ENCODE assay signal across 24 cellular contexts in the genomic region with DNA sequence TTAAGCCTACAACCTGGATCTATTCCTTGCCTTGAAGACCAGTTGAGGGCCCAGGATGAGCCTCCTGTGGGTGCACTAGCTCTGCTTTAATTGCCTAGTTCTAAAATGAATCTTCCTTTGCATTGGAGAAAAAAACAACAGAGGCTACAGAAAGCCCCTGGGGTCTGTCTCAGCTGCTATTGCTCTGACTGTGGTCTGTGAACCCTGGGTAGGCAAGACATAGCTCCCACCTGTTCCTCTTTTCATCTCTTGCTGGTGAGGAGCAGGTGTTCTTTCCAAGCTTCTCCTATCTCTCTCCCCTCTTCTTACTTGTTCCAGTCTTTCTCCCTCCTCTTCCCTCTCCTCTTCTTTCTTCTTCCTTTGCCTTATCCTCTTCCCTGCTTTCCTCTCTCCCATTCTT. TPM values are rescaled to one million over a fixed set of nuclear protein-coding genes. Genes with fewer than 3 reads are reported as not detected.
"Had no signal": no experiment of that assay in that cellular context is flagged by ENCODE, and none has a peak within 500 bp of the region (broad histone marks: within the 10 kb centered on the region; RNA-seq: fewer than 3 reads in every experiment).

No MANE protein-coding gene starts in this region.

- H3K4me3 ChIP-seq: coronary artery, heart left ventricle, mucosa of descending colon, neural progenitor cell, ovary, right atrium auricular region, sigmoid colon, suprapubic skin, tibial artery, upper lobe of left lung, uterus had no signal

- H3K9ac ChIP-seq: neural progenitor cell had no signal

- H3K4me2 ChIP-seq: neural progenitor cell had no signal

- FAIRE-seq: islet of Langerhans, small intestine had no signal

- H3K4me1 ChIP-seq: heart left ventricle, sigmoid colon, suprapubic skin, tibial artery, upper lobe of left lung, uterus had no signal

- ATAC-seq: left lobe of liver; mucosa of descending colon; natural killer cell treated with Interleukin-12 subunit alpha and Interleukin-12 subunit beta and Interleukin-15 and Interleukin-18, amount 100 ng/mL, for 72 hours had no signal

- DNase-seq: effector CD8-positive, alpha-beta T cell; foreskin melanocyte; kidney glomerular epithelial cell; mucosa of descending colon; ovary; sigmoid colon; stimulated activated CD4-positive, alpha-beta T cell treated with anti-CD3 and anti-CD28 coated beads, Interleukin-12 subunit alpha, Interleukin-12 subunit beta, amount 100 ng/mL, for 4 hours; stimulated activated naive CD4-positive, alpha-beta T cell; tibial artery; upper lobe of left lung; uterus had no signal

- H2AFZ ChIP-seq: neural progenitor cell had no signal

- H3K27ac ChIP-seq: coronary artery, heart left ventricle, neural progenitor cell, ovary, right atrium auricular region, sigmoid colon, suprapubic skin, tibial artery, upper lobe of left lung, uterus had no signal

- H3K36me3 ChIP-seq: heart left ventricle, neural progenitor cell, ovary, right atrium auricular region, sigmoid colon, suprapubic skin, tibial artery, upper lobe of left lung, uterus had no signal

- H3K9me3 ChIP-seq: heart left ventricle, mucosa of descending colon, ovary, right atrium auricular region, sigmoid colon, suprapubic skin, tibial artery, upper lobe of left lung, uterus had no signal

- H3K27me3 ChIP-seq: heart left ventricle, neural progenitor cell, ovary, right atrium auricular region, sigmoid colon, suprapubic skin, tibial artery, upper lobe of left lung, uterus had no signal

RNA-seq across cellular contexts. Expression of gene RBP2, which starts 28.8 kb away (rescaled TPM):
- total RNA-seq: dermis microvascular lymphatic vessel endothelial cell; glomerular endothelial cell; heart left ventricle; left lobe of liver; lower leg skin; mammary epithelial cell; natural killer cell treated with Interleukin-12 subunit alpha and Interleukin-12 subunit beta and Interleukin-15 and Interleukin-18, amount 100 ng/mL, for 72 hours; right atrium auricular region; sigmoid colon; suprapubic skin; uterus had no signal
- polyA plus RNA-seq: mammary epithelial cell had no signal
